Comparison of ENCODE assay signal across 1 cellular context in the genomic region with DNA sequence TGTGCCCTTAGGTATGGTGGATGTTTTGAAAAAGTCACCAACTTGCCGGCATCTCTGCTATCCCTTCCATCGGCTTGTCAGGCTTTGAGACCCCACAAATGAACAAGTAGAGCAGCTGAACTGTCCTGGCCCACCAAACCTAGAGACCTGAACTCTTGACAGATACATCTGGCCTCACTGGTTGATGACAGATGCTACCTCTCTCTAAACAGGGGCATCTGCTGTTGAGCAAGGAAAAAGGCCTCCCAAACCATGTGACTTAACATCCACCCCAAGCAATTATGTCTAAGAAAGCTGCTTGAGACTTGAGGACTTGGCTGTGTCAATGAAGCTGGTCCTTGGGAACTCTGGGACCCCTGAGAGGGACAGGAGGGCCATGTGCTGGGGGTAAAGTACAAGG.
TF ChIP-seq lines count a peak whose summit lies in the region.

No MANE protein-coding gene starts in this region.

TF ChIP-seq in GM12878, 131 proteins besides CTCF, POLR2A, EP300 and RAD21:
- no peak for TF ChIP-seq ZBED1 (IDR thresholded peaks at IDR 0.05; ENCODE audit: borderline replicate concordance)
- TF ChIP-seq, protein P1, sequence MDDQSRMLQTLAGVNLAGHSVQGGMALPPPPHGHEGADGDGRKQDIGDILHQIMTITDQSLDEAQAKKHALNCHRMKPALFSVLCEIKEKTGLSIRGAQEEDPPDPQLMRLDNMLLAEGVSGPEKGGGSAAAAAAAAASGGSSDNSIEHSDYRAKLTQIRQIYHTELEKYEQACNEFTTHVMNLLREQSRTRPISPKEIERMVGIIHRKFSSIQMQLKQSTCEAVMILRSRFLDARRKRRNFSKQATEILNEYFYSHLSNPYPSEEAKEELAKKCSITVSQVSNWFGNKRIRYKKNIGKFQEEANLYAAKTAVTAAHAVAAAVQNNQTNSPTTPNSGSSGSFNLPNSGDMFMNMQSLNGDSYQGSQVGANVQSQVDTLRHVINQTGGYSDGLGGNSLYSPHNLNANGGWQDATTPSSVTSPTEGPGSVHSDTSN (IDR thresholded peaks at IDR 0.05; ENCODE audit: insufficient replicate concordance, low read depth, low read length): no peak
- TF ChIP-seq POLR2AphosphoS2 (IDR thresholded peaks at IDR 0.05; ENCODE audit: low read depth, low read length): no peak
- no peak for TF ChIP-seq ETV6 (conservative IDR thresholded peaks at IDR 0.05 in 1 of 2, IDR thresholded peaks at IDR 0.05 in 1 of 2; ENCODE audit: borderline replicate concordance in 1 of 2, low read depth in 1 of 2)
- TF ChIP-seq NR2C2 (IDR thresholded peaks at IDR 0.05; ENCODE audit: borderline replicate concordance, control insufficient read depth, insufficient read length, low read depth): no peak
- no peak for TF ChIP-seq RUNX3 (IDR thresholded peaks at IDR 0.05; ENCODE audit: low read length)
- TF ChIP-seq SMAD1 (IDR thresholded peaks at IDR 0.05; ENCODE audit: low read depth, partially characterized antibody): no peak
- TF ChIP-seq, protein P2, sequence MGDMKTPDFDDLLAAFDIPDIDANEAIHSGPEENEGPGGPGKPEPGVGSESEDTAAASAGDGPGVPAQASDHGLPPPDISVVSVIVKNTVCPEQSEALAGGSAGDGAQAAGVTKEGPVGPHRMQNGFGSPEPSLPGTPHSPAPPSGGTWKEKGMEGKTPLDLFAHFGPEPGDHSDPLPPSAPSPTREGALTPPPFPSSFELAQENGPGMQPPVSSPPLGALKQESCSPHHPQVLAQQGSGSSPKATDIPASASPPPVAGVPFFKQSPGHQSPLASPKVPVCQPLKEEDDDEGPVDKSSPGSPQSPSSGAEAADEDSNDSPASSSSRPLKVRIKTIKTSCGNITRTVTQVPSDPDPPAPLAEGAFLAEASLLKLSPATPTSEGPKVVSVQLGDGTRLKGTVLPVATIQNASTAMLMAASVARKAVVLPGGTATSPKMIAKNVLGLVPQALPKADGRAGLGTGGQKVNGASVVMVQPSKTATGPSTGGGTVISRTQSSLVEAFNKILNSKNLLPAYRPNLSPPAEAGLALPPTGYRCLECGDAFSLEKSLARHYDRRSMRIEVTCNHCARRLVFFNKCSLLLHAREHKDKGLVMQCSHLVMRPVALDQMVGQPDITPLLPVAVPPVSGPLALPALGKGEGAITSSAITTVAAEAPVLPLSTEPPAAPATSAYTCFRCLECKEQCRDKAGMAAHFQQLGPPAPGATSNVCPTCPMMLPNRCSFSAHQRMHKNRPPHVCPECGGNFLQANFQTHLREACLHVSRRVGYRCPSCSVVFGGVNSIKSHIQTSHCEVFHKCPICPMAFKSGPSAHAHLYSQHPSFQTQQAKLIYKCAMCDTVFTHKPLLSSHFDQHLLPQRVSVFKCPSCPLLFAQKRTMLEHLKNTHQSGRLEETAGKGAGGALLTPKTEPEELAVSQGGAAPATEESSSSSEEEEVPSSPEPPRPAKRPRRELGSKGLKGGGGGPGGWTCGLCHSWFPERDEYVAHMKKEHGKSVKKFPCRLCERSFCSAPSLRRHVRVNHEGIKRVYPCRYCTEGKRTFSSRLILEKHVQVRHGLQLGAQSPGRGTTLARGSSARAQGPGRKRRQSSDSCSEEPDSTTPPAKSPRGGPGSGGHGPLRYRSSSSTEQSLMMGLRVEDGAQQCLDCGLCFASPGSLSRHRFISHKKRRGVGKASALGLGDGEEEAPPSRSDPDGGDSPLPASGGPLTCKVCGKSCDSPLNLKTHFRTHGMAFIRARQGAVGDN (IDR thresholded peaks at IDR 0.05): 0 out of 2 replicates have a peak, but pooled peaks have one; percentile 44
- no peak for TF ChIP-seq NRF1 (conservative IDR thresholded peaks at IDR 0.05; ENCODE audit: low read depth, low read length)
